Comparison of ENCODE assay signal across 20 cellular contexts in genomic region chr7:132256721-132257212, GRCh38.
"Had no signal": no experiment of that assay in that cellular context is flagged by ENCODE, and none has a peak within 500 bp of the region (broad histone marks: within the 10 kb centered on the region; RNA-seq: fewer than 3 reads in every experiment).

No MANE protein-coding gene starts in this region.

- H3K27me3 ChIP-seq: ovary, tibial nerve had no signal

- H3K4me1 ChIP-seq: psoas muscle had no signal

- DNase-seq: activated B cell treated with CpG ODN at 0.5 μM for 24 hours; activated CD4-positive, alpha-beta T cell treated with anti-CD3 and anti-CD28 coated beads for 36 hours; activated CD4-positive, alpha-beta T cell treated with anti-CD3 and anti-CD28 coated beads, Interleukin-2, amount 50 U/mL, for 48 hours; activated gamma-delta T cell; activated naive CD4-positive, alpha-beta T cell treated with anti-CD3 and anti-CD28 coated beads, Interleukin-2, amount 50 U/mL, for 16 hours; activated naive CD8-positive, alpha-beta T cell treated with anti-CD3 and anti-CD28 coated beads, Interleukin-2, amount 50 U/mL, for 24 hours; effector memory CD4-positive, alpha-beta T cell; glutamatergic neuron; hippocampal formation; midbrain; natural killer cell; ovary; psoas muscle; right cardiac atrium; stimulated activated CD4-positive, alpha-beta T cell treated with anti-CD3 and anti-CD28 coated beads, Interleukin-12 subunit alpha, Interleukin-12 subunit beta, amount 100 ng/mL, for 4 hours; stimulated activated CD4-positive, alpha-beta T cell treated with anti-CD3 and anti-CD28 coated beads, Interleukin-4, amount 100 ng/mL, for 4 hours; stimulated activated naive CD8-positive, alpha-beta T cell treated with anti-CD3 and anti-CD28 coated beads, Interleukin-15, Interleukin-2, amounts not matched to agents 100 U/mL and 50 U/mL, for 24 hours; T1000 had no signal

- H3K9me3 ChIP-seq: ovary, psoas muscle, tibial nerve had no signal

- H3K36me3 ChIP-seq: ovary, tibial nerve had no signal

- H3K4me3 ChIP-seq: ovary, psoas muscle, tibial nerve had no signal

- ATAC-seq: activated CD4-positive, alpha-beta T cell treated with anti-CD3 and anti-CD28 coated beads for 36 hours; activated naive CD8-positive, alpha-beta T cell treated with anti-CD3 and anti-CD28 coated beads, Interleukin-2, amount 50 U/mL, for 24 hours; esophagus mucosa; natural killer cell; psoas muscle; stimulated activated naive CD8-positive, alpha-beta T cell treated with anti-CD3 and anti-CD28 coated beads, Interleukin-15, Interleukin-2, amounts not matched to agents 100 U/mL and 50 U/mL, for 24 hours had no signal

- H3K27ac ChIP-seq: ovary, psoas muscle, tibial nerve had no signal
